In genomic region chr14:82251434-82251833, GRCh38 we compare ENCODE assay signal across 25 cellular contexts.
"Had no signal": no experiment of that assay in that cellular context is flagged by ENCODE, and none has a peak within 500 bp of the region (broad histone marks: within the 10 kb centered on the region; RNA-seq: fewer than 3 reads in every experiment).

No MANE protein-coding gene starts in this region.

- H3K4me1 Mint-ChIP-seq: immature natural killer cell, naive B cell had no signal

- FAIRE-seq: urothelium cell line had no signal

- H3K27ac ChIP-seq: epithelial cell of prostate, hepatocyte, ovary, psoas muscle, skin epidermis, tibial nerve had no signal

- H3K4me3 Mint-ChIP-seq: activated CD8-positive, alpha-beta T cell treated with anti-CD3 and anti-CD28 coated beads for 36 hours; activated naive CD4-positive, alpha-beta T cell treated with anti-CD3 and anti-CD28 coated beads for 36 hours; brain; immature natural killer cell; naive B cell had no signal

- H3K27me3 ChIP-seq: hepatocyte, ovary, tibial nerve had no signal

- H2AFZ ChIP-seq: hepatocyte had no signal

- H3K27ac Mint-ChIP-seq: activated CD8-positive, alpha-beta T cell treated with anti-CD3 and anti-CD28 coated beads for 36 hours; activated naive CD4-positive, alpha-beta T cell treated with anti-CD3 and anti-CD28 coated beads for 36 hours; activated T-helper 2 cell treated with anti-CD3 and anti-CD28 coated beads, Interferon-gamma antibody, Interleukin-2, Interleukin-4, amounts not matched to agents 10 μg/mL and 5 μg/mL and 100 μg/mL, durations not matched to agents 14 hours and 24 hours and 36 hours; brain; immature natural killer cell; naive B cell had no signal

- DNase-seq: activated CD4-positive, alpha-beta T cell treated with anti-CD3 and anti-CD28 coated beads for 48 hours; activated CD4-positive, CD25-positive, alpha-beta regulatory T cell; activated CD8-positive, alpha-beta T cell treated with anti-CD3 and anti-CD28 coated beads for 36 hours; activated naive CD4-positive, alpha-beta T cell treated with anti-CD3 and anti-CD28 coated beads for 36 hours; activated T-cell treated with anti-CD3 and anti-CD28 coated beads, Interleukin-2, amount 50 U/mL, for 1 hour; anterior cingulate cortex; caudate nucleus; foreskin fibroblast; immature natural killer cell; kidney glomerular epithelial cell; mesenchymal stem cell; mucosa of descending colon; naive B cell; ovary; psoas muscle; right cardiac atrium; stimulated activated naive CD8-positive, alpha-beta T cell treated with anti-CD3 and anti-CD28 coated beads, Interleukin-15, Interleukin-2, amounts not matched to agents 100 U/mL and 50 U/mL, for 24 hours; substantia nigra had no signal

- H3K4me2 ChIP-seq: hepatocyte had no signal

- H3K9me3 ChIP-seq: ovary, psoas muscle, tibial nerve had no signal

- H3K27me3 Mint-ChIP-seq: activated CD8-positive, alpha-beta T cell treated with anti-CD3 and anti-CD28 coated beads for 36 hours; brain; naive B cell had no signal

- H3K4me3 ChIP-seq: hepatocyte, mucosa of descending colon, ovary, psoas muscle, skin epidermis, tibial nerve had no signal

- ATAC-seq: activated CD8-positive, alpha-beta T cell treated with anti-CD3 and anti-CD28 coated beads for 36 hours; mucosa of descending colon; psoas muscle; right cardiac atrium; stimulated activated naive CD8-positive, alpha-beta T cell treated with anti-CD3 and anti-CD28 coated beads, Interleukin-15, Interleukin-2, amounts not matched to agents 100 U/mL and 50 U/mL, for 24 hours had no signal

- H3K36me3 Mint-ChIP-seq: brain, naive B cell had no signal

- H3K36me3 ChIP-seq: ovary, tibial nerve had no signal

- H3K4me1 ChIP-seq: psoas muscle, tibial nerve had no signal

- H3K79me2 ChIP-seq: hepatocyte had no signal
